ENCODE assay signal across 20 cellular contexts in genomic region chr6:165183496-165184140, GRCh38.
A peak's percentile ranks its signal among the peaks of the same experiment; 100 is the strongest.
DNase-seq lines count a peak whose midpoint lies in the region; ATAC-seq and TF ChIP-seq lines count a peak whose summit lies in the region.
"Had no signal": no experiment of that assay in that cellular context is flagged by ENCODE, and none has a peak within 500 bp of the region (broad histone marks: within the 10 kb centered on the region; RNA-seq: fewer than 3 reads in every experiment).

No MANE protein-coding gene starts in this region.

- POLR2A ChIA-PET in naive thymus-derived CD4-positive, alpha-beta T cell (lab: Charles Lee): no interaction called here

- H3K27me3 ChIP-seq in left ventricle myocardium inferior (ENCODE audit: low read depth) (no peaks in the 10 kb centered on the region), heart left ventricle (no peaks in the 10 kb centered on the region)
- H3K27me3 ChIP-seq in naive thymus-derived CD4-positive, alpha-beta T cell (ENCODE audit: control insufficient read depth in 2 of 2, insufficient read depth in 2 of 2, low read length in 2 of 2): no peaks in the 10 kb centered on the region
- H3K27me3 ChIP-seq: BLaER1 had no signal

- no peaks in the 10 kb centered on the region for H3K27me3 Mint-ChIP-seq in naive thymus-derived CD4-positive, alpha-beta T cell
- H3K27me3 Mint-ChIP-seq: IgD-negative memory B cell had no signal

- H3K4me1 ChIP-seq in left ventricle myocardium inferior: no peaks in the 10 kb centered on the region
- H3K4me1 ChIP-seq in heart left ventricle: no peaks in the 10 kb centered on the region
- no peaks in the 10 kb centered on the region for H3K4me1 ChIP-seq in naive thymus-derived CD4-positive, alpha-beta T cell (ENCODE audit: control insufficient read depth in 2 of 2, insufficient read depth in 2 of 2, low read length in 2 of 2)
- H3K4me1 ChIP-seq: BLaER1 had no signal

- no peak for DNase-seq in left ventricle myocardium inferior
- no peak for DNase-seq in heart left ventricle
- DNase-seq in SW480 (ENCODE audit: low spot score): peak; percentile 80
- no peak for DNase-seq in naive thymus-derived CD4-positive, alpha-beta T cell
- no peak for DNase-seq in NCI-H1105 treated with DMSO at 0.1 percent for 48 hours (lab: John Stamatoyannopoulos, UW)
- no peak for DNase-seq in NCI-H146 (lab: John Stamatoyannopoulos, UW)
- DNase-seq: CD8-positive, alpha-beta T cell; DMS79 treated with DMSO at 0.1 percent for 48 hours; GDM1; GOT3; Kasumi-1; NCI-H1436; NCI-H2171 treated with DMSO at 0.1 percent for 48 hours; NCI-H446 treated with DMSO at 0.1 percent for 48 hours; NK-92 treated with Interleukin-12 subunit alpha and Interleukin-12 subunit beta, amount 100 ng/mL, for 24 hours had no signal

- peak overlapping the region; percentile 37 for H3K27ac ChIP-seq in left ventricle myocardium inferior (replicated peaks)
- H3K27ac ChIP-seq in heart left ventricle: peak overlapping the region in 1 of 12 donors; percentile 24
- H3K27ac ChIP-seq in naive thymus-derived CD4-positive, alpha-beta T cell (ENCODE audit: low read depth, low read length): no peak overlapping the region
- H3K27ac ChIP-seq: BLaER1 had no signal

- H3K36me3 ChIP-seq in left ventricle myocardium inferior (no peaks in the 10 kb centered on the region), heart left ventricle (no peaks in the 10 kb centered on the region)
- H3K36me3 ChIP-seq in naive thymus-derived CD4-positive, alpha-beta T cell (ENCODE audit: control insufficient read depth in 2 of 3, insufficient read depth in 3 of 3, low read length in 3 of 3): no peaks in the 10 kb centered on the region
- H3K36me3 ChIP-seq: BLaER1 had no signal

- ATAC-seq in heart left ventricle (no peak), HG02678 (IDR thresholded peaks at IDR 0.05; ENCODE audit: unreplicated experiment) (no peak), GM18520 (IDR thresholded peaks at IDR 0.05; ENCODE audit: unreplicated experiment) (no peak)
- ATAC-seq in naive thymus-derived CD4-positive, alpha-beta T cell: peak; percentile 22
- ATAC-seq: CD8-positive, alpha-beta T cell; GM12878 had no signal

- H3K9me3 Mint-ChIP-seq in naive thymus-derived CD4-positive, alpha-beta T cell: peaks cover 0 to 24% (median 6%) of the 10 kb centered on the region in 11 donors

- H3K4me1 Mint-ChIP-seq in naive thymus-derived CD4-positive, alpha-beta T cell: peaks cover 0 to 3% (median 0%) of the 10 kb centered on the region in 7 donors
- H3K4me1 Mint-ChIP-seq: IgD-negative memory B cell had no signal

- intact Hi-C loops in left ventricle myocardium inferior (cut with micrococcal nuclease): no loop called here
- intact Hi-C loops in heart left ventricle (cut with DNase I): no loop called here
- intact Hi-C loops in naive thymus-derived CD4-positive, alpha-beta T cell (cut with micrococcal nuclease): no loop called here

- H3K4me3 ChIP-seq in left ventricle myocardium inferior: no peak overlapping the region
- H3K4me3 ChIP-seq in heart left ventricle: no peak overlapping the region
- no peak overlapping the region for H3K4me3 ChIP-seq in naive thymus-derived CD4-positive, alpha-beta T cell (ENCODE audit: low read length)
- H3K4me3 ChIP-seq: BLaER1, GM12878 had no signal

- H3K9me3 ChIP-seq in left ventricle myocardium inferior (replicated peaks) (no peaks in the 10 kb centered on the region), heart left ventricle (no peaks in the 10 kb centered on the region)
- H3K9me3 ChIP-seq in naive thymus-derived CD4-positive, alpha-beta T cell (ENCODE audit: control insufficient read depth in 2 of 3, low read length in 3 of 3): no peaks in the 10 kb centered on the region

- WGBS in heart left ventricle, 4 donors: 66 to 90% (median 78%) methylated on average over 5 of the region's 5 CpGs

- H3K27ac Mint-ChIP-seq in naive thymus-derived CD4-positive, alpha-beta T cell: no peak overlapping the region
- H3K27ac Mint-ChIP-seq: CD8-positive, alpha-beta T cell had no signal

- TF ChIP-seq CTCF in left ventricle myocardium inferior (IDR thresholded peaks at IDR 0.05; ENCODE audit: borderline replicate concordance) (no peak), heart left ventricle (IDR thresholded peaks at IDR 0.05) (no peak)

- CTCF ChIA-PET in naive thymus-derived CD4-positive, alpha-beta T cell (lab: Charles Lee): no interaction called here

- no peak for TF ChIP-seq POLR2A in heart left ventricle (IDR thresholded peaks at IDR 0.05)

- no peaks in the 10 kb centered on the region for H3K36me3 Mint-ChIP-seq in naive thymus-derived CD4-positive, alpha-beta T cell
- H3K36me3 Mint-ChIP-seq: CD8-positive, alpha-beta T cell; IgD-negative memory B cell had no signal

- no peak overlapping the region for H3K4me3 Mint-ChIP-seq in naive thymus-derived CD4-positive, alpha-beta T cell
- H3K4me3 Mint-ChIP-seq: CD8-positive, alpha-beta T cell; IgD-negative memory B cell had no signal
